In genomic region chr9:125805057-125805456, GRCh38 we compare ENCODE assay signal across 16 cellular contexts. TPM values are rescaled to one million over a fixed set of nuclear protein-coding genes. Genes with fewer than 3 reads are reported as not detected.
A peak's percentile ranks its signal among the peaks of the same experiment; 100 is the strongest.
DNase-seq lines count a peak whose midpoint lies in the region; ATAC-seq and TF ChIP-seq lines count a peak whose summit lies in the region.
"Had no signal": no experiment of that assay in that cellular context is flagged by ENCODE, and none has a peak within 500 bp of the region (broad histone marks: within the 10 kb centered on the region; RNA-seq: fewer than 3 reads in every experiment).

No MANE protein-coding gene starts in this region.

- H3K36me3 ChIP-seq in IMR-90 (ENCODE audit: control insufficient read depth, insufficient read depth, low read length), result no peaks in the 10 kb centered on the region
- H3K36me3 ChIP-seq: neural progenitor cell had no signal

- no peak overlapping the region for H4K5ac ChIP-seq in IMR-90 (ENCODE audit: low read depth, low read length)

- peak overlapping the region; percentile 38; the same call in 1 of the 2 replicates for H3K4ac ChIP-seq in IMR-90 (ENCODE audit: low read depth, low read length)

- intact Hi-C loops in IMR-90 (cut with micrococcal nuclease), result no loop called here

- in situ Hi-C loops in IMR-90 (cut with MboI; ENCODE audit: low sequenced_read_pairs), result no loop called here

- no peak overlapping the region for H2AK9ac ChIP-seq in IMR-90 (replicated peaks; ENCODE audit: low read depth, low read length, poor library complexity)

- H3K27me3 ChIP-seq in IMR-90 (ENCODE audit: control insufficient read depth, insufficient read depth, low read length), result no peaks in the 10 kb centered on the region
- H3K27me3 ChIP-seq: neural progenitor cell had no signal

- H3K4me1 ChIP-seq in IMR-90 (ENCODE audit: control insufficient read depth, insufficient read depth, low read length), result peaks cover 11% of the 10 kb centered on the region
- H3K4me1 ChIP-seq: neural progenitor cell had no signal

- H3K23ac ChIP-seq in IMR-90 (ENCODE audit: low read depth, low read length), result 0 out of 2 replicates have a peak overlapping the region, but pooled peaks have one; percentile 54

- no peak for TF ChIP-seq POLR2A in IMR-90 (IDR thresholded peaks at IDR 0.05; ENCODE audit: low read depth, low read length)

- H2BK120ac ChIP-seq in IMR-90 (ENCODE audit: low read depth, low read length), result no peak overlapping the region

- H4K91ac ChIP-seq in IMR-90 (ENCODE audit: insufficient read depth, low read depth, low read length), result no peak overlapping the region

- H3K4me3 ChIP-seq in IMR-90 (ENCODE audit: insufficient read depth, low read depth, low read length) (no peak overlapping the region), fibroblast of mammary gland (ENCODE audit: control insufficient read depth, low read depth, low read length) (no peak overlapping the region)
- H3K4me3 ChIP-seq: neural progenitor cell had no signal

- BruUV-seq in IMR-90 (replicated peaks; lab: Mats Ljungman, UMichigan), result no TSS peak

- no peak for TF ChIP-seq RAD21 in IMR-90 (IDR thresholded peaks at IDR 0.05; ENCODE audit: low read length)

- no peak overlapping the region for H2BK15ac ChIP-seq in IMR-90 (ENCODE audit: low read depth, low read length)

- H2AK5ac ChIP-seq in IMR-90 (ENCODE audit: low read depth, low read length), result no peak overlapping the region

- no peak overlapping the region for H3K9ac ChIP-seq in IMR-90 (ENCODE audit: low read depth, low read length)
- H3K9ac ChIP-seq: neural progenitor cell had no signal

- no peak overlapping the region for H2BK5ac ChIP-seq in IMR-90 (ENCODE audit: low read depth, low read length, poor library complexity, severe bottlenecking)

- CTCF ChIA-PET in IMR-90 (lab: Yijun Ruan, JAX), result no interaction called here

- peak overlapping the region; percentile 18; the same call in 1 of the 2 replicates for H3K14ac ChIP-seq in IMR-90 (replicated peaks; ENCODE audit: low read depth, low read length)

- dilution Hi-C loops in IMR-90 (cut with HindIII; ENCODE audit: low sequenced_read_pairs, unreplicated experiment), result no loop called here

- no peaks in the 10 kb centered on the region for H4K20me1 ChIP-seq in IMR-90 (ENCODE audit: insufficient read depth, low read length)

- no peak overlapping the region for H2BK20ac ChIP-seq in IMR-90 (ENCODE audit: low read depth, low read length)

- peaks cover 11 to 38% of the 10 kb centered on the region in 2 experiments for H3K79me1 ChIP-seq in IMR-90 (ENCODE audit: low read depth in 1 of 2, low read length in 2 of 2)

- H3K9me1 ChIP-seq in IMR-90 (ENCODE audit: insufficient read depth, low read length), result 0 out of 2 replicates have a peak, but pooled peaks cover 7% of the 10 kb centered on the region

- H3K27ac ChIP-seq in IMR-90 (ENCODE audit: insufficient read depth, low read length), result no peak overlapping the region
- H3K27ac ChIP-seq: neural progenitor cell had no signal

- H2AFZ ChIP-seq in IMR-90 (replicated peaks; ENCODE audit: low read length, poor library complexity), result no peak overlapping the region
- H2AFZ ChIP-seq: neural progenitor cell had no signal

- H3K18ac ChIP-seq in IMR-90 (ENCODE audit: low read depth, low read length), result no peak overlapping the region

- TF ChIP-seq CTCF in AG09319 (IDR thresholded peaks at IDR 0.05; ENCODE audit: low read depth, low read length) (no peak), IMR-90 (conservative IDR thresholded peaks at IDR 0.05; ENCODE audit: low read depth, low read length) (no peak), fibroblast of mammary gland (conservative IDR thresholded peaks at IDR 0.05; ENCODE audit: control insufficient read depth, insufficient read depth, low read depth, low read length) (no peak)

- POLR2A ChIA-PET in IMR-90 (lab: Charles Lee; ENCODE audit: unreplicated experiment), result no interaction called here

- DNase-seq in AG09319 (ENCODE audit: extremely low read depth, low read depth) (peak; percentile 35), IMR-90 (peak; percentile 81), fibroblast of mammary gland (ENCODE audit: low read depth) (peak; percentile 78), myocyte (ENCODE audit: low read depth) (peak; percentile 86), NCI-H2029 treated with DMSO at 0.1 percent for 48 hours (lab: John Stamatoyannopoulos, UW) (no peak), NCI-H774 (lab: John Stamatoyannopoulos, UW) (no peak)
- no peak for DNase-seq in activated CD4-positive, alpha-beta T cell treated with anti-CD3 and anti-CD28 coated beads for 4 hours
- no peak for DNase-seq in activated naive CD4-positive, alpha-beta T cell treated with anti-CD3 and anti-CD28 coated beads, Interleukin-2, amount 50 U/mL, for 16 hours
- DNase-seq: DMS 273 treated with DMSO at 0.1 percent for 48 hours; erythroblast; MM.1S; NCI-H1930; stimulated activated CD4-positive, alpha-beta T cell treated with anti-CD3 and anti-CD28 coated beads, Interleukin-4, amount 100 ng/mL, for 24 hours; trophoblast cell had no signal

- H3K56ac ChIP-seq in IMR-90 (ENCODE audit: extremely low read depth, insufficient read depth, low read length), result no peak overlapping the region

- no peak overlapping the region for H3K4me2 ChIP-seq in IMR-90 (ENCODE audit: low read depth, low read length)
- H3K4me2 ChIP-seq: neural progenitor cell had no signal

- 95% methylated on average over 2 of the region's 2 CpGs; no CpG with 5 or more reads in 1 of the 2 experiments for WGBS in IMR-90 (ENCODE audit: extremely low coverage in 2 of 2, insufficient read length in 1 of 2), 2 experiments

- no peak overlapping the region for H4K8ac ChIP-seq in IMR-90 (ENCODE audit: low read depth in 2 of 2, low read length in 2 of 2)

- no peaks in the 10 kb centered on the region for H3K9me3 ChIP-seq in IMR-90 (ENCODE audit: control insufficient read depth, insufficient read depth, low read length)

- ATAC-seq in IMR-90 (ENCODE audit: low read depth), result peak; percentile 82
- ATAC-seq: sciatic nerve had no signal

TF ChIP-seq in IMR-90, 13 proteins besides CTCF, POLR2A, EP300 and RAD21:
- TF ChIP-seq BHLHE40 (IDR thresholded peaks at IDR 0.05; ENCODE audit: low read depth, low read length) (no peak), USF2 (IDR thresholded peaks at IDR 0.05; ENCODE audit: low read depth, low read length) (peak; percentile 63), NFE2L2 (IDR thresholded peaks at IDR 0.05; ENCODE audit: low read depth, low read length) (no peak), RFX5 (IDR thresholded peaks at IDR 0.05; ENCODE audit: low read depth, low read length) (no peak), ELK1 (IDR thresholded peaks at IDR 0.05; ENCODE audit: borderline replicate concordance, low read depth, low read length) (no peak), MAZ (IDR thresholded peaks at IDR 0.05; ENCODE audit: borderline replicate concordance, low read depth, low read length) (no peak), MAFK (IDR thresholded peaks at IDR 0.05; ENCODE audit: low read depth, low read length) (no peak), RCOR1 (IDR thresholded peaks at IDR 0.05; ENCODE audit: insufficient replicate concordance, low read length) (no peak)

RNA-seq across cellular contexts. Expression of gene PBX3, which starts 57.9 kb away (rescaled TPM):
- total RNA-seq in IMR-90 (2012; rRNA removed) (15.6 and 16.4 TPM in 2 replicates), myocyte (13.1 and 25.0 TPM in 2 replicates)
- polyA plus RNA-seq in IMR-90 (2012; rRNA removed), result 12.0 and 13.1 TPM in 2 replicates
- 3.5 and 6.0 TPM in 2 replicates for polyA plus RNA-seq in IMR-90 (2012; cell fraction: cytosol; rRNA removed)
- 8.6 and 46.5 TPM in 2 replicates for polyA plus RNA-seq in IMR-90 (2012; cell fraction: nucleus; rRNA removed; ENCODE audit: low replicate concordance)
- 15.0 TPM for polyA plus RNA-seq in myocyte (2012)

Comparison
In these comparisons a context has a peak if more than half of its experiments do, and no peak if none do; other contexts are left out.
1. DNase-seq: peak in AG09319 (single experiment), IMR-90 (single experiment), fibroblast of mammary gland (single experiment) and myocyte (single experiment); none in NCI-H2029 treated with DMSO at 0.1 percent for 48 hours (single experiment), activated CD4-positive, alpha-beta T cell treated with anti-CD3 and anti-CD28 coated beads for 4 hours (0 of 2), activated naive CD4-positive, alpha-beta T cell treated with anti-CD3 and anti-CD28 coated beads, Interleukin-2, amount 50 U/mL, for 16 hours (single experiment) and NCI-H774 (single experiment).